Comparison of ENCODE assay signal across 22 cellular contexts in genomic region chr2:54030814-54031213, GRCh38.
"Had no signal": no experiment of that assay in that cellular context is flagged by ENCODE, and none has a peak within 500 bp of the region (broad histone marks: within the 10 kb centered on the region; RNA-seq: fewer than 3 reads in every experiment).

No MANE protein-coding gene starts in this region.

- H3K9me3 ChIP-seq: body of pancreas had no signal

- H3K36me3 ChIP-seq: SJCRH30 had no signal

- H3K4me3 ChIP-seq: body of pancreas, SJCRH30 had no signal

- H3K27me3 ChIP-seq: body of pancreas, SJCRH30 had no signal

- DNase-seq: activated CD4-positive, alpha-beta T cell treated with anti-CD3 and anti-CD28 coated beads for 4 hours; activated CD4-positive, alpha-beta T cell treated with anti-CD3 and anti-CD28 coated beads, Interleukin-2, amount 50 U/mL, for 4 hours; activated CD8-positive, alpha-beta memory T cell treated with anti-CD3 and anti-CD28 coated beads, Interleukin-2, amount 50 U/mL, for 48 hours; activated CD8-positive, alpha-beta T cell treated with anti-CD3 and anti-CD28 coated beads, Interleukin-2, amount 10 ng/mL, durations not matched to agents 7 days and 5 days; activated naive CD4-positive, alpha-beta T cell treated with anti-CD3 and anti-CD28 coated beads, Interleukin-2, amount 50 U/mL, for 16 hours; activated naive CD8-positive, alpha-beta T cell treated with anti-CD3 and anti-CD28 coated beads, Interleukin-2, amount 10 ng/mL, durations not matched to agents 7 days and 5 days; activated T-cell treated with anti-CD3 and anti-CD28 coated beads, Interleukin-2, amount 50 U/mL, for 1 hour; aorta; NCI-H1105; NCI-H1436; NCI-H1694 treated with DMSO at 0.1 percent for 48 hours; NCI-H2081; NCI-H510A treated with DMSO at 0.1 percent for 48 hours; NCI-H69; NK-92 treated with Interleukin-12 subunit alpha and Interleukin-12 subunit beta, amount 100 ng/mL, for 24 hours; Right ventricle myocardium superior; RPMI8226; SK-N-SH had no signal

- H3K27ac ChIP-seq: body of pancreas, KMS-11, SJCRH30 had no signal

- ATAC-seq: activated CD4-positive, CD25-positive, alpha-beta regulatory T cell treated with anti-CD3 and anti-CD28 coated beads, Interleukin-2, amount 50 U/mL, for 24 hours; activated CD8-positive, alpha-beta T cell treated with anti-CD3 and anti-CD28 coated beads, Interleukin-2, amount 10 ng/mL, durations not matched to agents 7 days and 5 days; body of pancreas had no signal

- H3K9ac ChIP-seq: KMS-11, SK-N-SH had no signal
